ENCODE assay signal across 24 cellular contexts in the genomic region with DNA sequence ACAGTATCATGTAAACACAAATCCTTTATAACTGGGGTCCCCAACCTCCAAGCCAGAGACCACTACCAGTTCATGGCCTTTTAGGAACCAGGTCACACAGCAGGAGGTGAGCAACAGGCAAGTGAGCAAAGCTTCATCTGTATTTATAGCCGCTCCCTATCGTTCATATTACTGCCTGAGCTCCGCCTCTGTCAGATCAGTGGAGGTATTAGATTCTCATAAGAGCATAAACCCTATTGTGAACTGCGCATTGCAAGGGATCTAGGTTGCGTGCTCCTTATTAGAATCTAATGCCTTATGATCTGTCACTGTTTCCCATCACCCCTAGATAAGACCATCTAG. TPM values are rescaled to one million over a fixed set of nuclear protein-coding genes. Genes with fewer than 3 reads are reported as not detected.
DNase-seq lines count a peak whose midpoint lies in the region; ATAC-seq, FAIRE-seq and TF ChIP-seq lines count a peak whose summit lies in the region.
"Had no signal": no experiment of that assay in that cellular context is flagged by ENCODE, and none has a peak within 500 bp of the region (broad histone marks: within the 10 kb centered on the region; RNA-seq: fewer than 3 reads in every experiment).

No MANE protein-coding gene starts in this region.

- no peaks in the 10 kb centered on the region for H3F3A ChIP-seq in DOHH2 (ENCODE audit: control insufficient read depth, insufficient read depth)

- 0 out of 2 replicates have a peak overlapping the region, but pooled peaks have one; percentile 26 for H3K9ac ChIP-seq in OCI-LY3 (ENCODE audit: low read length)
- H3K9ac ChIP-seq in HepG2 (ENCODE audit: insufficient read depth, low read depth, low read length) = peak overlapping the region; percentile 41

- 90% methylated on average over 5 of the region's 5 CpGs for WGBS in HepG2 (ENCODE audit: low lambda C conversion rate)

- no peak for DNase-seq in HepG2 (ENCODE audit: low spot score)
- no peak for DNase-seq in vagina (ENCODE audit: extremely low spot score in 2 of 2)
- no peak for DNase-seq in activated CD8-positive, alpha-beta memory T cell treated with anti-CD3 and anti-CD28 coated beads, Interleukin-2, amount 10 ng/mL, durations not matched to agents 7 days and 5 days
- no peak for DNase-seq in retina
- DNase-seq: activated B cell treated with CpG ODN at 0.5 μM for 24 hours; activated CD4-positive, alpha-beta T cell treated with anti-CD3 and anti-CD28 coated beads, Interleukin-2, amount 50 U/mL, for 48 hours; anterior cingulate cortex; DMS153; NCI-H1105; NCI-H1930; NCI-H2227 treated with DMSO at 0.1 percent for 48 hours; NCI-H774; nucleus accumbens had no signal

- POLR2A ChIA-PET in HepG2 (lab: Yijun Ruan, JAX) = no interaction called here

- intact Hi-C loops in HepG2 (cut with micrococcal nuclease; ENCODE audit: unreplicated experiment) (loop anchor here (5.0 kb wide), 1 partner anchor 50 kb away; the partner anchor contains the start of gene LRP6), vagina (cut with DNase I) (no loop called here)

- no peaks in the 10 kb centered on the region for H3K9me2 ChIP-seq in DOHH2 (replicated peaks; ENCODE audit: control insufficient read depth, low read length)

- ATAC-seq in HepG2 (no peak), GM21367 (IDR thresholded peaks at IDR 0.05; ENCODE audit: unreplicated experiment) (no peak)
- no peak for ATAC-seq in activated CD8-positive, alpha-beta memory T cell treated with anti-CD3 and anti-CD28 coated beads, Interleukin-2, amount 10 ng/mL, durations not matched to agents 7 days and 5 days
- ATAC-seq: activated naive CD4-positive, alpha-beta T cell treated with anti-CD3 and anti-CD28 coated beads, Interleukin-2, amount 50 U/mL, for 72 hours; stimulated activated memory B cell treated with anti-CD40 and anti-IgM and Interleukin-4, amounts not matched to agents 10 μg/mL and 1 μg/mL and 100 μg/mL, for 72 hours had no signal

- TF ChIP-seq CTCF in DOHH2 (IDR thresholded peaks at IDR 0.05; ENCODE audit: low read depth, low read length, poor library complexity, severe bottlenecking) (no peak), OCI-LY3 (IDR thresholded peaks at IDR 0.05; ENCODE audit: low read depth, low read length) (no peak), HepG2 (CRISPR knock-in tag; IDR thresholded peaks at IDR 0.05) (no peak), vagina (IDR thresholded peaks at IDR 0.05) (no peak)

- TF ChIP-seq EP300 in HepG2 (IDR thresholded peaks at IDR 0.05; ENCODE audit: low read depth in 2 of 2, low read length in 2 of 2) = no peak
- no peak for TF ChIP-seq EP300 in HepG2 (CRISPR knock-in tag; IDR thresholded peaks at IDR 0.05; ENCODE audit: borderline replicate concordance)

- H3K27ac ChIP-seq in DOHH2 (ENCODE audit: low read depth, low read length) = no peak overlapping the region
- H3K27ac ChIP-seq in OCI-LY3 (ENCODE audit: low read length) = no peak overlapping the region
- peak overlapping the region; percentile 84 for H3K27ac ChIP-seq in HepG2 (ENCODE audit: extremely low read length, insufficient read depth, low read length)
- peak overlapping the region; percentile 25 for H3K27ac ChIP-seq in vagina
- H3K27ac ChIP-seq: cardiac muscle cell had no signal

- H4K20me1 ChIP-seq in DOHH2 (ENCODE audit: control insufficient read depth, insufficient read depth, low read depth, low read length) (no peaks in the 10 kb centered on the region), OCI-LY3 (ENCODE audit: insufficient read depth, low read length) (peaks cover 24% of the 10 kb centered on the region), HepG2 (ENCODE audit: insufficient read depth, low read length) (no peaks in the 10 kb centered on the region)

- no peaks in the 10 kb centered on the region for H3K4me1 Mint-ChIP-seq in activated CD8-positive, alpha-beta memory T cell treated with anti-CD3 and anti-CD28 coated beads, Interleukin-2, amount 10 ng/mL, durations not matched to agents 7 days and 5 days
- H3K4me1 Mint-ChIP-seq: stimulated activated memory B cell treated with anti-CD40 and anti-IgM and Interleukin-4, amounts not matched to agents 10 μg/mL and 1 μg/mL and 100 μg/mL, for 72 hours had no signal

- in situ Hi-C loops in HepG2 (cut with HindIII; ENCODE audit: extremely low pct_ligation_motif_present, low pct_unique_long_range_greater_than_20kb) = no loop called here

- H3K4me3 Mint-ChIP-seq in activated CD8-positive, alpha-beta memory T cell treated with anti-CD3 and anti-CD28 coated beads, Interleukin-2, amount 10 ng/mL, durations not matched to agents 7 days and 5 days = no peak overlapping the region
- H3K4me3 Mint-ChIP-seq: activated B cell treated with CpG ODN at 0.5 μM for 24 hours; dendritic cell treated with granulocyte-macrophage colony-stimulating factor and Interleukin-4, amounts not matched to agents 40 ng/mL and 50 ng/mL, for 4 days; stimulated activated memory B cell treated with anti-CD40 and anti-IgM and Interleukin-4, amounts not matched to agents 10 μg/mL and 1 μg/mL and 100 μg/mL, for 72 hours had no signal

- no peak for FAIRE-seq in HepG2 (lab: Jason Lieb, UNC)
- FAIRE-seq: endothelial cell of umbilical vein, H54, urothelium cell line had no signal

- CTCF ChIA-PET in HepG2 (lab: Yijun Ruan, JAX; ENCODE audit: low intra/inter-chr PET ratio, low total read pairs) = no interaction called here
- CTCF ChIA-PET in activated CD8-positive, alpha-beta memory T cell treated with anti-CD3 and anti-CD28 coated beads, Interleukin-2, amount 10 ng/mL, durations not matched to agents 7 days and 5 days (lab: Charles Lee) = interaction anchor here (1.0 kb wide), 1 partner anchor 112 kb away, joined by 3 read pairs; no protein-coding TSS in a partner anchor

- H3K79me2 ChIP-seq in DOHH2 (ENCODE audit: control insufficient read depth, low read length) = peaks cover 66% of the 10 kb centered on the region
- peaks cover 29% of the 10 kb centered on the region for H3K79me2 ChIP-seq in OCI-LY3 (ENCODE audit: low read length)
- peaks cover 94% of the 10 kb centered on the region for H3K79me2 ChIP-seq in HepG2 (ENCODE audit: insufficient read depth, low read length)

- H2AFZ ChIP-seq in OCI-LY3 (ENCODE audit: low read depth, low read length) (no peak overlapping the region), HepG2 (ENCODE audit: low read length) (no peak overlapping the region)

- H3K27me3 ChIP-seq in DOHH2 (ENCODE audit: control insufficient read depth, low read length) (no peaks in the 10 kb centered on the region), OCI-LY3 (ENCODE audit: low read depth, low read length) (peaks cover 23% of the 10 kb centered on the region), HepG2 (ENCODE audit: control insufficient read depth in 1 of 2, insufficient read depth in 2 of 2, low read length in 2 of 2) (no peaks in the 10 kb centered on the region; a peak in 1 of 5 replicates), vagina (no peaks in the 10 kb centered on the region)
- H3K27me3 ChIP-seq: cardiac muscle cell had no signal

- H3K9me3 ChIP-seq in DOHH2 (ENCODE audit: control insufficient read depth, insufficient read depth, low read length) = no peaks in the 10 kb centered on the region
- 0 out of 2 replicates have a peak, but pooled peaks cover 3% of the 10 kb centered on the region for H3K9me3 ChIP-seq in OCI-LY3 (ENCODE audit: insufficient read depth, low read length)
- H3K9me3 ChIP-seq in HepG2 (ENCODE audit: low read length) = no peaks in the 10 kb centered on the region
- no peaks in the 10 kb centered on the region for H3K9me3 ChIP-seq in vagina

- H3K4me1 ChIP-seq in DOHH2 (ENCODE audit: control insufficient read depth, low read length) (peaks cover 24% of the 10 kb centered on the region), OCI-LY3 (ENCODE audit: low read length) (peaks cover 44% of the 10 kb centered on the region), HepG2 (ENCODE audit: insufficient read depth, low read length) (peaks cover 99% of the 10 kb centered on the region), vagina (peaks cover 47% of the 10 kb centered on the region)

- 0 out of 2 replicates have a peak overlapping the region, but pooled peaks have one; percentile 18 for H3K4me2 ChIP-seq in DOHH2 (ENCODE audit: low read length)
- H3K4me2 ChIP-seq in OCI-LY3 (ENCODE audit: low read length) = peak overlapping the region; percentile 98
- peak overlapping the region; percentile 48 for H3K4me2 ChIP-seq in HepG2 (ENCODE audit: low read depth, low read length)

- H3K9me3 Mint-ChIP-seq in activated CD8-positive, alpha-beta memory T cell treated with anti-CD3 and anti-CD28 coated beads, Interleukin-2, amount 10 ng/mL, durations not matched to agents 7 days and 5 days (ENCODE audit: low read depth) = no peaks in the 10 kb centered on the region
- H3K9me3 Mint-ChIP-seq: activated B cell treated with CpG ODN at 0.5 μM for 24 hours; activated naive CD4-positive, alpha-beta T cell treated with anti-CD3 and anti-CD28 coated beads, Interleukin-2, amount 50 U/mL, for 72 hours; activated T-helper 2 cell treated with anti-CD3 and anti-CD28 coated beads, Interferon-gamma antibody, Interleukin-2, Interleukin-4, amounts not matched to agents 10 μg/mL and 5 μg/mL and 100 μg/mL, durations not matched to agents 14 hours and 24 hours and 36 hours; dendritic cell treated with granulocyte-macrophage colony-stimulating factor and Interleukin-4, amounts not matched to agents 40 ng/mL and 50 ng/mL, for 4 days had no signal

- no peak overlapping the region for H3K27ac Mint-ChIP-seq in activated CD8-positive, alpha-beta memory T cell treated with anti-CD3 and anti-CD28 coated beads, Interleukin-2, amount 10 ng/mL, durations not matched to agents 7 days and 5 days
- H3K27ac Mint-ChIP-seq: activated B cell treated with CpG ODN at 0.5 μM for 24 hours; activated naive CD4-positive, alpha-beta T cell treated with anti-CD3 and anti-CD28 coated beads, Interleukin-2, amount 50 U/mL, for 72 hours; activated T-helper 2 cell treated with anti-CD3 and anti-CD28 coated beads, Interferon-gamma antibody, Interleukin-2, Interleukin-4, amounts not matched to agents 10 μg/mL and 5 μg/mL and 100 μg/mL, durations not matched to agents 14 hours and 24 hours and 36 hours; dendritic cell treated with granulocyte-macrophage colony-stimulating factor and Interleukin-4, amounts not matched to agents 40 ng/mL and 50 ng/mL, for 4 days; stimulated activated memory B cell treated with anti-CD40 and anti-IgM and Interleukin-4, amounts not matched to agents 10 μg/mL and 1 μg/mL and 100 μg/mL, for 72 hours had no signal

- BruUV-seq in HepG2 (replicated peaks; lab: Mats Ljungman, UMichigan) = no TSS peak

- H3K4me3 ChIP-seq in DOHH2 (ENCODE audit: low read length) (no peak overlapping the region), OCI-LY3 (ENCODE audit: low read length) (peak overlapping the region; percentile 72), HepG2 (replicated peaks in 1 of 3; ENCODE audit: insufficient read depth in 1 of 3, low read depth in 2 of 3, low read length in 3 of 3) (0 out of 6 replicates have a peak overlapping the region, but pooled peaks of 1 of the 3 experiments have one; percentile 2), vagina (no peak overlapping the region)
- H3K4me3 ChIP-seq: cardiac muscle cell had no signal

- H3K36me3 Mint-ChIP-seq in activated CD8-positive, alpha-beta memory T cell treated with anti-CD3 and anti-CD28 coated beads, Interleukin-2, amount 10 ng/mL, durations not matched to agents 7 days and 5 days = no peaks in the 10 kb centered on the region
- H3K36me3 Mint-ChIP-seq: activated naive CD4-positive, alpha-beta T cell treated with anti-CD3 and anti-CD28 coated beads, Interleukin-2, amount 50 U/mL, for 72 hours; stimulated activated memory B cell treated with anti-CD40 and anti-IgM and Interleukin-4, amounts not matched to agents 10 μg/mL and 1 μg/mL and 100 μg/mL, for 72 hours had no signal

- TF ChIP-seq POLR2A in HepG2 (IDR thresholded peaks at IDR 0.05; ENCODE audit: insufficient read depth in 1 of 2, low read depth in 2 of 2, low read length in 2 of 2) = no peak
- TF ChIP-seq POLR2A in vagina (IDR thresholded peaks at IDR 0.05) = no peak

- TF ChIP-seq RAD21 in HepG2 (CRISPR knock-in tag; IDR thresholded peaks at IDR 0.05) = no peak

- no peaks in the 10 kb centered on the region for H3K36me3 ChIP-seq in DOHH2 (ENCODE audit: control insufficient read depth, low read length)
- no peaks in the 10 kb centered on the region for H3K36me3 ChIP-seq in OCI-LY3 (replicated peaks; ENCODE audit: low read depth, low read length)
- no peaks in the 10 kb centered on the region for H3K36me3 ChIP-seq in HepG2 (replicated peaks in 1 of 2; ENCODE audit: control insufficient read depth in 1 of 2, insufficient read depth in 2 of 2, low read length in 2 of 2)
- no peaks in the 10 kb centered on the region for H3K36me3 ChIP-seq in vagina
- H3K36me3 ChIP-seq: cardiac muscle cell had no signal

- peaks cover 59% of the 10 kb centered on the region for H3K27me3 Mint-ChIP-seq in activated CD8-positive, alpha-beta memory T cell treated with anti-CD3 and anti-CD28 coated beads, Interleukin-2, amount 10 ng/mL, durations not matched to agents 7 days and 5 days

RNA-seq across cellular contexts. Expression of gene LRP6, which starts 49.9 kb away (rescaled TPM):
- total RNA-seq in HepG2 (2016; rRNA removed; fragmentation: Illumina TruSeq; extraction: Trizol) = 31.7 and 42.0 TPM in 2 replicates
- 30.2 and 33.3 TPM in 2 replicates for total RNA-seq in HepG2 (2016; cell fraction: cytosol; rRNA removed; fragmentation: Illumina TruSeq; extraction: Trizol; ENCODE audit: low read depth)
- 29.5 and 42.3 TPM in 2 replicates for total RNA-seq in HepG2 (2016; cell fraction: insoluble cytoplasmic fraction; rRNA removed; fragmentation: Illumina TruSeq; extraction: Trizol)
- total RNA-seq in HepG2 (2016; cell fraction: membrane; rRNA removed; fragmentation: Illumina TruSeq; extraction: Trizol) = 19.7 and 24.2 TPM in 2 replicates
- total RNA-seq in HepG2 (2016; cell fraction: nucleus; rRNA removed; fragmentation: Illumina TruSeq; extraction: Trizol) = 59.6 and 64.7 TPM in 2 replicates
- 28.4 and 33.8 TPM in 2 replicates for polyA plus RNA-seq in HepG2 (2011; rRNA removed)
- 24.8 and 30.7 TPM in 2 replicates for polyA plus RNA-seq in HepG2 (2011; cell fraction: cytosol; rRNA removed)
- polyA plus RNA-seq in HepG2 (2011; cell fraction: nucleus; rRNA removed) = 50.2 and 50.3 TPM in 2 replicates
- polyA plus RNA-seq in HepG2 (2012) = 16.9 and 17.6 TPM in 2 replicates
- 0.83 and 1.0 TPM in 2 replicates for polyA plus RNA-seq in HepG2 (2016; cell fraction: cytosol; fragmentation: Illumina TruSeq; extraction: Trizol; ENCODE audit: low read depth)
- 7.8 and 9.5 TPM in 2 replicates for polyA plus RNA-seq in HepG2 (2016; cell fraction: insoluble cytoplasmic fraction; fragmentation: Illumina TruSeq; extraction: Trizol; ENCODE audit: low read depth)
- polyA plus RNA-seq in HepG2 (2016; cell fraction: membrane; fragmentation: Illumina TruSeq; extraction: Trizol; ENCODE audit: low read depth) = 1.5 and 1.6 TPM in 2 replicates
- 31.3 and 31.9 TPM in 2 replicates for polyA plus RNA-seq in HepG2 (2016; cell fraction: nucleus; fragmentation: Illumina TruSeq; extraction: Trizol; ENCODE audit: insufficient read depth, low read depth)
- polyA minus RNA-seq in HepG2 (2011; rRNA and poly(A)+ RNA removed; ENCODE audit: low replicate concordance) = 201 and 238 TPM in 2 replicates
- polyA minus RNA-seq in HepG2 (2011; cell fraction: cytosol; rRNA and poly(A)+ RNA removed) = 59.0 and 61.1 TPM in 2 replicates
- 83.0 and 116 TPM in 2 replicates for polyA minus RNA-seq in HepG2 (2011; cell fraction: nucleus; rRNA and poly(A)+ RNA removed)
- total RNA-seq in vagina = 71.0 TPM
- total RNA-seq in activated CD8-positive, alpha-beta memory T cell treated with anti-CD3 and anti-CD28 coated beads, Interleukin-2, amount 10 ng/mL, durations not matched to agents 7 days and 5 days = under 1 TPM in 1 of 2 experiments, not detected in 1; 0.28 TPM

Comparison
In these comparisons a context has a peak if more than half of its experiments do, and no peak if none do; other contexts are left out.
1. H3K27ac ChIP-seq: peak in HepG2 (single experiment) and vagina (single experiment); none in DOHH2 (single experiment) and OCI-LY3 (single experiment).
2. H3K4me2 ChIP-seq: peak in every context shown above with its lines; median percentile 98 in OCI-LY3; 48 in HepG2; 18 in DOHH2.
3. RNA of gene LRP6, which starts 49.9 kb away (total RNA-seq): 71.0 TPM in vagina (single experiment) and 19.7 to 64.7 TPM in HepG2; 0.28 TPM in activated CD8-positive, alpha-beta memory T cell treated with anti-CD3 and anti-CD28 coated beads, Interleukin-2, amount 10 ng/mL, durations not matched to agents 7 days and 5 days; every median in the first group is over 10 times any median in the second.